ENCODE assay signal across 10 cellular contexts in the genomic region with DNA sequence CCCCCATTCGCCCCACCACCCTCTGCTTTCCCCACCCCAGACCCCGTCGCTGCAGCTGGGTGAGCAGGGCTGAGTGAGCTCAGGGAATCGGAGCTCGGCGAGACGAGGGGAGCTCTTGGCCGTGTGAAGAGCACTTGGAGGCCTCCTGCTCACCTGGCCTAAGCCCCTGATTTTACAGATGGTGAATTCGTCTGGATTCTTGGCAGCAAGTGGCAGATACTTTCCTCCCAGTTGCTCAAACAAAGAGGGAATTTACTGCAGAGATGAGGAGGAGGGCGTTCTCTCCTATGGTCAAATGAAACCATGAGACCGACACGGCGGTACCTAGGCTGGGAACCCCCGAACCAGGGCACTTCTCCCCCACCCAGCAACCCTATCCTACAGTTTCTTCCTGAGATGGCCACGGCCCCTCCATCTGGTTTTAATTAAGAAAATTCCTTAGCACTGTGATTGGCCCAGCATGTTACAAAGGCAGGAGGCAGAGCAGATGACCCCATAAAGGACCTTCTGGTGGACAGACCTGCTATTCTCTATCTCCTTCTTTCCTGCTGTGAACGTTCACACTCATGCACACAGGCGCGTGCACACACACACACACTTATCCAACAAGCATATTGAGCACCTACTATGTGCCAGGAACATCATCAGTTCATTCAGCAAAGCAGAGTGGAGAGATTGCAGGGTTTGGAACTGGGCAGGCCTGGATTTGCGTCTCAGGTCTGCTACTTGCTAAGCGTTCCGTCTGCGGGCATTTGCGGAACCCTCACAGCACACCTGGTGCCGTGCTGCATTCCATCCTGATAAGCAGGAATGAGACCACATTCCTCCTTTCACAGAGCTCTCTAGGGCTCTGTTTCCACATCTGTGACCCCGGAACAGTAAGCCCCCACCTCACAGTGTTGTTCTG.
DNase-seq lines count a peak whose midpoint lies in the region; ATAC-seq and TF ChIP-seq lines count a peak whose summit lies in the region.
"Had no signal": no experiment of that assay in that cellular context is flagged by ENCODE, and none has a peak within 500 bp of the region (broad histone marks: within the 10 kb centered on the region; RNA-seq: fewer than 3 reads in every experiment).

No MANE protein-coding gene starts in this region.

- CTCF ChIA-PET in CD8-positive, alpha-beta T cell (lab: Charles Lee), result interaction anchor here (0.6 to 7.0 kb wide), 3 partner anchors 195 to 214 kb away, joined by 3 to 86 read pairs (median 4); partner anchors contain the start of gene GRK5

- 86 to 92% (median 87%) methylated on average over 24 to 25 of the region's 25 CpGs for WGBS in adrenal gland, 4 donors

- peaks cover 10 to 27% of the 10 kb centered on the region in 2 donors for H3K4me1 ChIP-seq in adrenal gland (replicated peaks in 1 of 2)
- no peaks in the 10 kb centered on the region for H3K4me1 ChIP-seq in CD8-positive, alpha-beta T cell (ENCODE audit: insufficient read depth, low read length)

- POLR2A ChIA-PET in CD8-positive, alpha-beta T cell (lab: Charles Lee), result no interaction called here

- DNase-seq in H7, result peak; percentile 70
- DNase-seq in adrenal gland, result no peak
- DNase-seq in hepatic stellate cell (ENCODE audit: low spot score), result peak; percentile 55
- no peak for DNase-seq in sciatic nerve (ENCODE audit: low spot score)
- no peak for DNase-seq in CD8-positive, alpha-beta T cell
- DNase-seq in T-helper 2 cell treated with Interferon-gamma antibody and Interleukin-4, amounts not matched to agents 5 μg/mL and 100 μg/mL, for 36 hours (ENCODE audit: low spot score), result no peak
- DNase-seq in iPS-NIHi7 (ENCODE audit: extremely low spot score), result no peak
- DNase-seq: naive thymus-derived CD4-positive, alpha-beta T cell; NCI-H1694 had no signal

- H3K4me3 ChIP-seq in H7 (ENCODE audit: insufficient read depth, low read depth, low read length) (no peak overlapping the region), adrenal gland (no peak overlapping the region)
- H3K4me3 ChIP-seq in CD8-positive, alpha-beta T cell (ENCODE audit: low read depth, low read length), result no peak overlapping the region

- no peak overlapping the region for H3K4me3 Mint-ChIP-seq in CD8-positive, alpha-beta T cell
- no peak overlapping the region for H3K4me3 Mint-ChIP-seq in T-helper 2 cell treated with Interferon-gamma antibody and Interleukin-4, amounts not matched to agents 5 μg/mL and 100 μg/mL, for 36 hours
- H3K4me3 Mint-ChIP-seq: naive thymus-derived CD4-positive, alpha-beta T cell had no signal

- no peak overlapping the region for H3K27ac Mint-ChIP-seq in CD8-positive, alpha-beta T cell
- H3K27ac Mint-ChIP-seq in T-helper 2 cell treated with Interferon-gamma antibody and Interleukin-4, amounts not matched to agents 5 μg/mL and 100 μg/mL, for 36 hours, result no peak overlapping the region

- H3K27me3 ChIP-seq in H7 (ENCODE audit: control insufficient read depth, insufficient read depth, low read length), result no peaks in the 10 kb centered on the region
- H3K27me3 ChIP-seq in adrenal gland, result no peaks in the 10 kb centered on the region
- H3K27me3 ChIP-seq in CD8-positive, alpha-beta T cell (ENCODE audit: insufficient read depth, low read length), result no peaks in the 10 kb centered on the region

- peaks cover 7% of the 10 kb centered on the region for H3K36me3 Mint-ChIP-seq in CD8-positive, alpha-beta T cell
- no peaks in the 10 kb centered on the region for H3K36me3 Mint-ChIP-seq in T-helper 2 cell treated with Interferon-gamma antibody and Interleukin-4, amounts not matched to agents 5 μg/mL and 100 μg/mL, for 36 hours (ENCODE audit: low read depth)

- no peaks in the 10 kb centered on the region for H3K36me3 ChIP-seq in H7 (replicated peaks; ENCODE audit: control insufficient read depth, insufficient read depth, low read length)
- no peaks in the 10 kb centered on the region for H3K36me3 ChIP-seq in adrenal gland (replicated peaks in 1 of 2)
- H3K36me3 ChIP-seq in CD8-positive, alpha-beta T cell (ENCODE audit: insufficient read depth, low read length), result no peaks in the 10 kb centered on the region

- no peaks in the 10 kb centered on the region for H3K27me3 Mint-ChIP-seq in CD8-positive, alpha-beta T cell (ENCODE audit: low read depth)
- H3K27me3 Mint-ChIP-seq in T-helper 2 cell treated with Interferon-gamma antibody and Interleukin-4, amounts not matched to agents 5 μg/mL and 100 μg/mL, for 36 hours (ENCODE audit: low read depth), result no peaks in the 10 kb centered on the region
- H3K27me3 Mint-ChIP-seq: naive thymus-derived CD4-positive, alpha-beta T cell had no signal

- ATAC-seq in sciatic nerve, result peak; percentile 13
- ATAC-seq in CD8-positive, alpha-beta T cell, result no peak
- no peak for ATAC-seq in HG03280 (IDR thresholded peaks at IDR 0.05; ENCODE audit: unreplicated experiment)
- ATAC-seq: naive thymus-derived CD4-positive, alpha-beta T cell had no signal

- TF ChIP-seq POLR2A in adrenal gland (IDR thresholded peaks at IDR 0.05), result no peak

- no peaks in the 10 kb centered on the region for H3K9me3 Mint-ChIP-seq in CD8-positive, alpha-beta T cell
- no peaks in the 10 kb centered on the region for H3K9me3 Mint-ChIP-seq in T-helper 2 cell treated with Interferon-gamma antibody and Interleukin-4, amounts not matched to agents 5 μg/mL and 100 μg/mL, for 36 hours

- H3K4me1 Mint-ChIP-seq in CD8-positive, alpha-beta T cell (ENCODE audit: low read depth), result peaks cover 2% of the 10 kb centered on the region
- peaks cover 2% of the 10 kb centered on the region for H3K4me1 Mint-ChIP-seq in T-helper 2 cell treated with Interferon-gamma antibody and Interleukin-4, amounts not matched to agents 5 μg/mL and 100 μg/mL, for 36 hours (ENCODE audit: low read depth)

- no peaks in the 10 kb centered on the region for H3K9me3 ChIP-seq in adrenal gland (replicated peaks in 1 of 3)
- H3K9me3 ChIP-seq in CD8-positive, alpha-beta T cell (ENCODE audit: low read length), result no peaks in the 10 kb centered on the region

- intact Hi-C loops in adrenal gland (cut with DNase I) (no loop called here), sciatic nerve (cut with DNase I) (loop anchor here (10.0 kb wide), 1 partner anchor 208 kb away; the partner anchor contains the start of gene GRK5)
- intact Hi-C loops in CD8-positive, alpha-beta T cell (cut with DNase I, micrococcal nuclease), result no loop called here

- H3K27ac ChIP-seq in adrenal gland, result peak overlapping the region in 3 of 5 donors; percentile 12 to 87 (median 65)
- H3K27ac ChIP-seq in CD8-positive, alpha-beta T cell (ENCODE audit: low read depth, low read length), result no peak overlapping the region

- no peak for TF ChIP-seq CTCF in adrenal gland (IDR thresholded peaks at IDR 0.05)
- no peak for TF ChIP-seq CTCF in CD8-positive, alpha-beta T cell (IDR thresholded peaks at IDR 0.05)

Comparison
In these comparisons a context has a peak if more than half of its experiments do, and no peak if none do; other contexts are left out.
1. DNase-seq: peak in H7 (single experiment) and hepatic stellate cell (single experiment); none in adrenal gland (0 of 7), sciatic nerve (single experiment), CD8-positive, alpha-beta T cell (0 of 7), T-helper 2 cell treated with Interferon-gamma antibody and Interleukin-4, amounts not matched to agents 5 μg/mL and 100 μg/mL, for 36 hours (single experiment) and iPS-NIHi7 (single experiment).